1 cellular context compared by ENCODE assay signal in genomic region chr2:47535073-47535472, GRCh38.
TF ChIP-seq lines count a peak whose summit lies in the region.

No MANE protein-coding gene starts in this region.

TF ChIP-seq in SK-N-SH, 30 proteins besides CTCF, POLR2A, EP300 and RAD21 (continued from another document):
- TF ChIP-seq REST (IDR thresholded peaks at IDR 0.05; ENCODE audit: low read depth, low read length) = no peak
- no peak for TF ChIP-seq PBX3 (IDR thresholded peaks at IDR 0.05)
- no peak for TF ChIP-seq MAX (IDR thresholded peaks at IDR 0.05; ENCODE audit: low read depth)
